ENCODE assay signal across 12 cellular contexts in genomic region chr9:95102001-95102433, GRCh38.
DNase-seq lines count a peak whose midpoint lies in the region; ATAC-seq, FAIRE-seq and TF ChIP-seq lines count a peak whose summit lies in the region.
"Had no signal": no experiment of that assay in that cellular context is flagged by ENCODE, and none has a peak within 500 bp of the region (broad histone marks: within the 10 kb centered on the region; RNA-seq: fewer than 3 reads in every experiment).

No MANE protein-coding gene starts in this region.

- H3K4me1 ChIP-seq in mesenchymal stem cell (ENCODE audit: control insufficient read depth, insufficient read depth, low read depth, low read length) = peaks cover 38% of the 10 kb centered on the region
- peaks cover 23 to 91% (median 63%) of the 10 kb centered on the region in 4 donors for H3K4me1 ChIP-seq in stomach

- H4K8ac ChIP-seq in mesenchymal stem cell (ENCODE audit: low read length) = no peak overlapping the region

- H3K14ac ChIP-seq in mesenchymal stem cell (ENCODE audit: low read length in 2 of 2) = no peak overlapping the region

- no peak for FAIRE-seq in RCC 7860 (lab: Jason Lieb, UNC)
- FAIRE-seq: K562 had no signal

- ATAC-seq in HG02642 (IDR thresholded peaks at IDR 0.05; ENCODE audit: poor library complexity, unreplicated experiment) (no peak), T-cell (replicated peaks in 1 of 4) (no peak)
- ATAC-seq: K562 had no signal

- DNase-seq in NCI-H1694 (lab: John Stamatoyannopoulos, UW) (peak; percentile 32), cerebellar cortex (ENCODE audit: low spot score) (peak; percentile 63), mesenchymal stem cell (no peak), stomach (no peak), T-cell (no peak), DMS114 treated with DMSO at 0.1 percent for 48 hours (lab: John Stamatoyannopoulos, UW; ENCODE audit: unreplicated experiment) (no peak), RCC 7860 (ENCODE audit: low spot score) (no peak)
- DNase-seq: CD4-positive, CD25-positive, alpha-beta regulatory T cell; NCI-H2227 treated with DMSO at 0.1 percent for 48 hours; retina had no signal

- POLR2A ChIA-PET in T-cell (lab: Charles Lee) = no interaction called here

- intact Hi-C loops in stomach (cut with DNase I; ENCODE audit: low total_unique reads) = no loop called here

- peaks cover 44% of the 10 kb centered on the region for H3K79me1 ChIP-seq in mesenchymal stem cell (replicated peaks; ENCODE audit: low read length, poor library complexity, severe bottlenecking)

- H3K36me3 Mint-ChIP-seq in T-cell = peaks cover 9% of the 10 kb centered on the region

- H3K4me3 Mint-ChIP-seq in T-cell = no peak overlapping the region
- H3K4me3 Mint-ChIP-seq: CD4-positive, CD25-positive, alpha-beta regulatory T cell had no signal

- H3K9me3 Mint-ChIP-seq in T-cell = no peaks in the 10 kb centered on the region
- H3K9me3 Mint-ChIP-seq: CD4-positive, CD25-positive, alpha-beta regulatory T cell had no signal

- H3K27me3 ChIP-seq in mesenchymal stem cell (ENCODE audit: control insufficient read depth in 1 of 2, insufficient read depth in 1 of 2, low read length in 2 of 2) (no peaks in the 10 kb centered on the region), stomach (no peaks in the 10 kb centered on the region)

- H2AK5ac ChIP-seq in mesenchymal stem cell (ENCODE audit: low read length, severe bottlenecking) = peak overlapping the region; percentile 58

- no peak overlapping the region for H2BK15ac ChIP-seq in mesenchymal stem cell (ENCODE audit: low read depth, poor library complexity, severe bottlenecking)

- TF ChIP-seq CTCF in stomach (IDR thresholded peaks at IDR 0.05) = no peak

- H3K36me3 ChIP-seq in mesenchymal stem cell (ENCODE audit: control insufficient read depth in 1 of 2, insufficient read depth in 2 of 2, low read depth in 1 of 2, low read length in 2 of 2) (peaks cover 7 to 52% of the 10 kb centered on the region in 2 experiments), stomach (peaks cover 3 to 42% (median 29%) of the 10 kb centered on the region in 4 donors)

- no peak for TF ChIP-seq EP300 in stomach (IDR thresholded peaks at IDR 0.05)

- no peak overlapping the region for H3K4me3 ChIP-seq in mesenchymal stem cell (ENCODE audit: insufficient read depth in 1 of 2, low read depth in 1 of 2, low read length in 2 of 2)
- no peak overlapping the region for H3K4me3 ChIP-seq in stomach
- H3K4me3 ChIP-seq: K562 had no signal

- no peak overlapping the region for H3K27ac Mint-ChIP-seq in T-cell

- no peak overlapping the region for H2AFZ ChIP-seq in mesenchymal stem cell (ENCODE audit: low read depth, low read length)

- TF ChIP-seq POLR2A in stomach (IDR thresholded peaks at IDR 0.05) = no peak

- no peak overlapping the region for H3K18ac ChIP-seq in mesenchymal stem cell (ENCODE audit: low read depth in 1 of 2, low read length in 2 of 2)

- no peak overlapping the region for H3K4ac ChIP-seq in mesenchymal stem cell (ENCODE audit: low read depth in 1 of 2, low read length in 2 of 2)

- CTCF ChIA-PET in T-cell (lab: Charles Lee) = no interaction called here

- no peak overlapping the region for H3K9ac ChIP-seq in mesenchymal stem cell (ENCODE audit: low read length)

- H2BK5ac ChIP-seq in mesenchymal stem cell (ENCODE audit: low read depth, low read length, poor library complexity, severe bottlenecking) = no peak overlapping the region

- H3K27ac ChIP-seq in mesenchymal stem cell (ENCODE audit: low read length, poor library complexity, severe bottlenecking) (no peak overlapping the region), stomach (peak overlapping the region in 4 of 5 donors; percentile 21 to 64 (median 58))

- H3K4me2 ChIP-seq in mesenchymal stem cell (ENCODE audit: low read length, poor library complexity, severe bottlenecking) = no peak overlapping the region

- H3K9me3 ChIP-seq in mesenchymal stem cell (ENCODE audit: control insufficient read depth, low read length) (no peaks in the 10 kb centered on the region), stomach (no peaks in the 10 kb centered on the region)

- H3K23ac ChIP-seq in mesenchymal stem cell (ENCODE audit: low read length in 2 of 2) = no peak overlapping the region

- no peaks in the 10 kb centered on the region for H3K4me1 Mint-ChIP-seq in T-cell
- H3K4me1 Mint-ChIP-seq: CD4-positive, CD25-positive, alpha-beta regulatory T cell had no signal

- H3K27me3 Mint-ChIP-seq in T-cell = no peaks in the 10 kb centered on the region
- H3K27me3 Mint-ChIP-seq: CD4-positive, CD25-positive, alpha-beta regulatory T cell had no signal

- H2BK12ac ChIP-seq in mesenchymal stem cell (ENCODE audit: low read length in 2 of 2) = no peak overlapping the region

- WGBS in mesenchymal stem cell = 94% methylated on average over 8 of the region's 8 CpGs
- WGBS in stomach, 5 donors = 64 to 75% (median 70%) methylated on average over 8 of the region's 8 CpGs

- H2BK120ac ChIP-seq in mesenchymal stem cell (ENCODE audit: low read depth, low read length) = no peak overlapping the region

- no peak overlapping the region for H4K91ac ChIP-seq in mesenchymal stem cell (ENCODE audit: low read length)

Comparison
In these comparisons a context has a peak if more than half of its experiments do, and no peak if none do; other contexts are left out.
1. DNase-seq: peak in NCI-H1694 (single experiment) and cerebellar cortex (single experiment); none in mesenchymal stem cell (single experiment), stomach (single experiment), T-cell (0 of 34), DMS114 treated with DMSO at 0.1 percent for 48 hours (single experiment) and RCC 7860 (single experiment).